ENCODE assay signal across 8 cellular contexts in the genomic region with DNA sequence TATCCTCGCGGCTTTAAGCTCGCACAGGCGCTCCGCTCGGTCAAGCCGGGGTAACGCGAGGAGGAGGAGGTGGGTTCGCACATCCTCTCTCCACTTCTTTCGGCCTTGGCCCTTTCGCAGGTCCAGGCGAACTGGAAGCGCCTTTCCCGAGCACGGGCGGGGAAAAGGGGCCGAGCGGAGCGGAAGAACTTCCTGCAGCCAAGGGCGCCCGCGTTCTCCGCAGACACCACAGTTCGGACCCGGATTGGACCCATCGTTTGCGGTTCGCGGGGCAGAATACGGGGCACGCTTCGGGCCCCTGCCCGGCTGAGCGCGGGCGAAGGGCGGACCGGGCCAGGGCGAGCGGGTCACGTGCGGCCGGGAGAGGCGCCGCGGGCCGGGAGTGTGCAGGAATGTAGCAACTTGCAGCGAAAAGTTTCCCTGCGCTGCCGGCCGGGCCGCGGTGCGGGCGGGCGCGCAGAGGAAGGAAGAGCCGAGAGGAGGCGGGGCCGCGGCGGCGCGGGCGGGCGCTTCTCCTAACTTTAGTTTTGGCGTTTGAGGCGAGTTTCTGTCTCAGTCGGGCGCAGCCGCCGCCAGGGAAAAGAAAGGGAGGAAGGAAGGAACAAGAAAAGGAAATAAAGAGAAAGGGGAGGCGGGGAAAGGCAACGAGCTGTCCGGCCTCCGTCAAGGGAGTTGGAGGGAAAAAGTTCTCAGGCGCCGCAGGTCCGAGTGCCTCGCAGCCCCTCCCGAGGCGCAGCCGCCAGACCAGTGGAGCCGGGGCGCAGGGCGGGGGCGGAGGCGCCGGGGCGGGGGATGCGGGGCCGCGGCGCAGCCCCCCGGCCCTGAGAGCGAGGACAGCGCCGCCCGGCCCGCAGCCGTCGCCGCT. TPM values are rescaled to one million over a fixed set of nuclear protein-coding genes. Genes with fewer than 3 reads are reported as not detected.
DNase-seq lines count a peak whose midpoint lies in the region; ATAC-seq and TF ChIP-seq lines count a peak whose summit lies in the region.

Gene YAP1 (plus strand): TSS at position 552 of the 865 bp plus-strand sequence. CDS start 402 bp downstream, outside the sequence.

- ATAC-seq in HG03066 (IDR thresholded peaks at IDR 0.05; ENCODE audit: low read depth, unreplicated experiment), result peak; percentile 84
- peak; percentile 78 for ATAC-seq in activated T-helper 17 cell treated with anti-CD3 and anti-CD28 coated beads, Interleukin-2, amount 50 U/mL, for 72 hours (replicated peaks)
- peak; percentile 85 for ATAC-seq in naive thymus-derived CD4-positive, alpha-beta T cell
- ATAC-seq in stimulated activated memory B cell treated with anti-CD40 and anti-IgM and Interleukin-4, amounts not matched to agents 10 μg/mL and 1 μg/mL and 100 μg/mL, for 72 hours, result peak; percentile 74

- DNase-seq in SIG-M5 treated with dmso at 0.1 percent for 504 hours (lab: John Stamatoyannopoulos, UW; ENCODE audit: unreplicated experiment), result peak; percentile 70
- DNase-seq in SIG-M5 (lab: John Stamatoyannopoulos, UW), result no peak
- DNase-seq in PC-9, result peak; percentile 80 to 90
- peak; percentile 87 for DNase-seq in fibroblast of mammary gland (ENCODE audit: low read depth)
- peak; percentile 26 to 70 (median 55) for DNase-seq in naive thymus-derived CD4-positive, alpha-beta T cell

- H3K36me3 ChIP-seq in PC-9 (ENCODE audit: low read depth), result peaks cover 12% of the 10 kb centered on the region; the same call in 1 of the 2 replicates
- H3K36me3 ChIP-seq in naive thymus-derived CD4-positive, alpha-beta T cell (ENCODE audit: control insufficient read depth in 2 of 3, insufficient read depth in 3 of 3, low read length in 3 of 3), result no peaks in the 10 kb centered on the region

- H3K36me3 Mint-ChIP-seq in activated T-helper 17 cell treated with anti-CD3 and anti-CD28 coated beads, Interleukin-2, amount 50 U/mL, for 72 hours (ENCODE audit: low read depth), result no peaks in the 10 kb centered on the region
- no peaks in the 10 kb centered on the region for H3K36me3 Mint-ChIP-seq in naive thymus-derived CD4-positive, alpha-beta T cell
- H3K36me3 Mint-ChIP-seq in stimulated activated memory B cell treated with anti-CD40 and anti-IgM and Interleukin-4, amounts not matched to agents 10 μg/mL and 1 μg/mL and 100 μg/mL, for 72 hours, result no peaks in the 10 kb centered on the region

- POLR2A ChIA-PET in PC-9 (lab: Charles Lee; ENCODE audit: unreplicated experiment), result interaction anchor here (0.6 kb wide), 2 partner anchors 62 to 203 kb away, joined by 3 to 4 read pairs; no protein-coding TSS in a partner anchor
- POLR2A ChIA-PET in naive thymus-derived CD4-positive, alpha-beta T cell (lab: Charles Lee), result no interaction called here

- TSS peak; percentile 78 for BruUV-seq in PC-9 (replicated peaks; lab: Mats Ljungman, UMichigan)

- no peaks in the 10 kb centered on the region for H4K20me1 ChIP-seq in PC-9 (ENCODE audit: insufficient read depth)

- H3K9me2 ChIP-seq in PC-9 (ENCODE audit: insufficient read depth), result no peaks in the 10 kb centered on the region

- CTCF ChIA-PET in PC-9 (lab: Charles Lee), result interaction anchor here (0.8 kb wide), 1 partner anchor 120 kb away, joined by 7 read pairs; no protein-coding TSS in a partner anchor
- CTCF ChIA-PET in naive thymus-derived CD4-positive, alpha-beta T cell (lab: Charles Lee), result no interaction called here

- peaks cover 38% of the 10 kb centered on the region for H3K4me1 ChIP-seq in PC-9 (replicated peaks; ENCODE audit: insufficient read depth)
- H3K4me1 ChIP-seq in naive thymus-derived CD4-positive, alpha-beta T cell (ENCODE audit: control insufficient read depth in 2 of 2, insufficient read depth in 2 of 2, low read length in 2 of 2), result peaks cover 0 to 6% of the 10 kb centered on the region in 2 donors

- H3K27me3 Mint-ChIP-seq in activated T-helper 17 cell treated with anti-CD3 and anti-CD28 coated beads, Interleukin-2, amount 50 U/mL, for 72 hours, result peaks cover 13% of the 10 kb centered on the region
- H3K27me3 Mint-ChIP-seq in naive thymus-derived CD4-positive, alpha-beta T cell, result peaks cover 26 to 64% (median 58%) of the 10 kb centered on the region in 5 donors
- H3K27me3 Mint-ChIP-seq in stimulated activated memory B cell treated with anti-CD40 and anti-IgM and Interleukin-4, amounts not matched to agents 10 μg/mL and 1 μg/mL and 100 μg/mL, for 72 hours, result peaks cover 51% of the 10 kb centered on the region

- peak within 1 kb of the TSS; percentile 91 for H2AFZ ChIP-seq in PC-9

- H3K4me2 ChIP-seq in PC-9, result peak within 1 kb of the TSS; percentile 99

- peaks cover 5% of the 10 kb centered on the region for H3K4me1 Mint-ChIP-seq in activated T-helper 17 cell treated with anti-CD3 and anti-CD28 coated beads, Interleukin-2, amount 50 U/mL, for 72 hours
- H3K4me1 Mint-ChIP-seq in naive thymus-derived CD4-positive, alpha-beta T cell, result peaks cover 5 to 18% (median 11%) of the 10 kb centered on the region in 7 donors
- peaks cover 12% of the 10 kb centered on the region for H3K4me1 Mint-ChIP-seq in stimulated activated memory B cell treated with anti-CD40 and anti-IgM and Interleukin-4, amounts not matched to agents 10 μg/mL and 1 μg/mL and 100 μg/mL, for 72 hours

- no peak within 1 kb of the TSS for H3K27ac Mint-ChIP-seq in activated T-helper 17 cell treated with anti-CD3 and anti-CD28 coated beads, Interleukin-2, amount 50 U/mL, for 72 hours
- H3K27ac Mint-ChIP-seq in naive thymus-derived CD4-positive, alpha-beta T cell, result peak within 1 kb of the TSS in 3 of 9 donors; percentile 25 to 77 (median 65)
- H3K27ac Mint-ChIP-seq in stimulated activated memory B cell treated with anti-CD40 and anti-IgM and Interleukin-4, amounts not matched to agents 10 μg/mL and 1 μg/mL and 100 μg/mL, for 72 hours, result peak within 1 kb of the TSS; percentile 26

- H3K79me2 ChIP-seq in PC-9 (ENCODE audit: low read depth), result peaks cover 57% of the 10 kb centered on the region

- TF ChIP-seq CTCF in PC-9 (conservative IDR thresholded peaks at IDR 0.05) (no peak), fibroblast of mammary gland (conservative IDR thresholded peaks at IDR 0.05; ENCODE audit: control insufficient read depth, insufficient read depth, low read depth, low read length) (no peak)

- no peaks in the 10 kb centered on the region for H3K9me3 Mint-ChIP-seq in activated T-helper 17 cell treated with anti-CD3 and anti-CD28 coated beads, Interleukin-2, amount 50 U/mL, for 72 hours
- H3K9me3 Mint-ChIP-seq in naive thymus-derived CD4-positive, alpha-beta T cell, result peaks cover 0 to 3% (median 0%) of the 10 kb centered on the region in 11 donors
- no peaks in the 10 kb centered on the region for H3K9me3 Mint-ChIP-seq in stimulated activated memory B cell treated with anti-CD40 and anti-IgM and Interleukin-4, amounts not matched to agents 10 μg/mL and 1 μg/mL and 100 μg/mL, for 72 hours

- intact Hi-C loops in PC-9 (cut with micrococcal nuclease; ENCODE audit: unreplicated experiment), result loop anchor here (1.0 to 5.0 kb wide), 5 partner anchors 47 to 248 kb away; no protein-coding TSS in a partner anchor
- intact Hi-C loops in naive thymus-derived CD4-positive, alpha-beta T cell (cut with micrococcal nuclease), result loop anchor here (2.0 to 10.0 kb wide), 3 partner anchors 55 to 362 kb away; partner anchors contain the start of gene CEP126 (in 2 of the 2)

- no peaks in the 10 kb centered on the region for H3K27me3 ChIP-seq in PC-9 (ENCODE audit: insufficient read depth, low read depth)
- H3K27me3 ChIP-seq in naive thymus-derived CD4-positive, alpha-beta T cell (ENCODE audit: control insufficient read depth in 2 of 2, insufficient read depth in 2 of 2, low read length in 2 of 2), result peaks cover 3% of the 10 kb centered on the region in 2 donors

- peaks cover 37% of the 10 kb centered on the region for H3F3A ChIP-seq in PC-9 (ENCODE audit: insufficient read depth, low read depth)

- H3K4me3 Mint-ChIP-seq in activated T-helper 17 cell treated with anti-CD3 and anti-CD28 coated beads, Interleukin-2, amount 50 U/mL, for 72 hours, result peak within 1 kb of the TSS; percentile 90
- H3K4me3 Mint-ChIP-seq in naive thymus-derived CD4-positive, alpha-beta T cell, result peak within 1 kb of the TSS; percentile 88 to 98 (median 94)
- peak within 1 kb of the TSS; percentile 87 for H3K4me3 Mint-ChIP-seq in stimulated activated memory B cell treated with anti-CD40 and anti-IgM and Interleukin-4, amounts not matched to agents 10 μg/mL and 1 μg/mL and 100 μg/mL, for 72 hours

- H3K4me3 ChIP-seq in PC-9 (peak within 1 kb of the TSS; percentile 72), fibroblast of mammary gland (ENCODE audit: control insufficient read depth, low read depth, low read length) (peak within 1 kb of the TSS; percentile 85)
- peak within 1 kb of the TSS; percentile 69 for H3K4me3 ChIP-seq in naive thymus-derived CD4-positive, alpha-beta T cell (ENCODE audit: low read length)

- H3K9me3 ChIP-seq in PC-9 (ENCODE audit: insufficient read depth, low read depth), result no peaks in the 10 kb centered on the region
- H3K9me3 ChIP-seq in naive thymus-derived CD4-positive, alpha-beta T cell (ENCODE audit: control insufficient read depth in 2 of 3, low read length in 3 of 3), result no peaks in the 10 kb centered on the region

- H3K27ac ChIP-seq in PC-9, result peak within 1 kb of the TSS; percentile 96
- H3K27ac ChIP-seq in naive thymus-derived CD4-positive, alpha-beta T cell (ENCODE audit: low read depth, low read length), result no peak within 1 kb of the TSS

RNA-seq across cellular contexts. Expression of gene YAP1, which starts in this region (rescaled TPM):
- total RNA-seq in PC-9 (2021), result 101 and 111 TPM in 2 replicates
- under 1 TPM; 0.30 to 0.98 TPM for total RNA-seq in activated T-helper 17 cell treated with anti-CD3 and anti-CD28 coated beads, Interleukin-2, amount 50 U/mL, for 72 hours
- total RNA-seq in naive thymus-derived CD4-positive, alpha-beta T cell, result under 1 TPM in 1 of 5 experiments, not detected in 4; 0.15 TPM
- not detected for polyA plus RNA-seq in naive thymus-derived CD4-positive, alpha-beta T cell

Comparison
In these comparisons a context has a peak if more than half of its experiments do, and no peak if none do; other contexts are left out.
1. RNA of gene YAP1 (total RNA-seq): 101 to 111 TPM in PC-9; 0.30 to 0.98 TPM in activated T-helper 17 cell treated with anti-CD3 and anti-CD28 coated beads, Interleukin-2, amount 50 U/mL, for 72 hours and 0.15 TPM in naive thymus-derived CD4-positive, alpha-beta T cell; every median in the first group is over 10 times any median in the second.
2. Peak in ATAC-seq in activated T-helper 17 cell treated with anti-CD3 and anti-CD28 coated beads, Interleukin-2, amount 50 U/mL, for 72 hours; RNA of the gene not detected or under 1 TPM.
3. Peak in DNase-seq, ATAC-seq and H3K4me3 ChIP-seq in naive thymus-derived CD4-positive, alpha-beta T cell; RNA of the gene not detected or under 1 TPM.
4. Peak in every context shown above with its lines, with median percentiles within 50 percentile points of each other: ATAC-seq, H3K4me3 ChIP-seq and H3K4me3 Mint-ChIP-seq.